Comparison of ENCODE assay signal across 13 cellular contexts in the genomic region with DNA sequence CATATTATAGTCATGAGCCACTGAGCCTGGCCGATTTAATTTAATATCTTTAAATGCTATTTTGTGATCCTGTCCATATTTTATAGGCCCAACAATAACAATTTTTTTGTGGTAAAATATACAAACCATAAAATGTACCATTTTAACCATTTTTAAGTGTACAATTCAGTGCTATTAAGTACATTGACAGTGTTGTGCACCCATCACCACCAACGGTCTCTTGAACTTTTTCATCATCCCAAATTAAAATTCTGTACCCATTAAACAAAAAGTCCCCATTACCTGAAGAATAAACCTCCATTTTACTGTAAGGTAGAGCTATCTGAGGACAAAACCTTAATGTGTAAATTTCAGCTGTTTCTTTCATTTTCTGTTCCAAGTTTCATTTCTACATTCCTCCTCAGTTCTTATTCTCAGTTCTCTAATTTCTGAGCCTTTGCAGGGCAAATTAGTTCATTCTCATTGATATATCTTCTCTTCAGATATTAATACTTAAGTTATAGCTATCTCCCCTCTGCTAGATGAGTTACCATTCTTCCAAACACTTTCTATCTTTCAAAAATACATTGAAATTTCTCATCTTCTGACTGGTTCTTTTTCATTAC. TPM values are rescaled to one million over a fixed set of nuclear protein-coding genes. Genes with fewer than 3 reads are reported as not detected.
A peak's percentile ranks its signal among the peaks of the same experiment; 100 is the strongest.
DNase-seq lines count a peak whose midpoint lies in the region; ATAC-seq lines count a peak whose summit lies in the region.
"Had no signal": no experiment of that assay in that cellular context is flagged by ENCODE, and none has a peak within 500 bp of the region (broad histone marks: within the 10 kb centered on the region; RNA-seq: fewer than 3 reads in every experiment).

No MANE protein-coding gene starts in this region.

- H3K27me3 ChIP-seq in Karpas-422 (ENCODE audit: low read length) = no peaks in the 10 kb centered on the region
- H3K27me3 ChIP-seq: heart left ventricle, thyroid gland had no signal

- POLR2A ChIA-PET in naive thymus-derived CD8-positive, alpha-beta T cell (lab: Charles Lee) = interaction anchor here (0.6 to 1.9 kb wide), 3 partner anchors 10 to 50 kb away, joined by 3 to 5 read pairs (median 4); a partner anchor contains a TSS

- H2AFZ ChIP-seq in Karpas-422 (ENCODE audit: low read length) = no peak overlapping the region

- H4K20me1 ChIP-seq in Karpas-422 (ENCODE audit: insufficient read depth, low read depth, low read length) = no peaks in the 10 kb centered on the region

- H3K27ac Mint-ChIP-seq in T-helper 2 cell treated with Interferon-gamma antibody and Interleukin-4, amounts not matched to agents 5 μg/mL and 100 μg/mL, for 36 hours = peak overlapping the region; percentile 80
- peak overlapping the region; percentile 4 to 65 (median 42) for H3K27ac Mint-ChIP-seq in naive thymus-derived CD8-positive, alpha-beta T cell

- H3K27ac ChIP-seq in Karpas-422 (ENCODE audit: low read length) = peak overlapping the region; percentile 86
- H3K27ac ChIP-seq: A549, thyroid gland had no signal

- peak; percentile 95 for ATAC-seq in HG02610 (IDR thresholded peaks at IDR 0.05; ENCODE audit: unreplicated experiment)
- ATAC-seq in naive thymus-derived CD8-positive, alpha-beta T cell = no peak
- ATAC-seq: A549, heart left ventricle, Panc1 had no signal

- no peak for DNase-seq in T-helper 2 cell treated with Interferon-gamma antibody and Interleukin-4, amounts not matched to agents 5 μg/mL and 100 μg/mL, for 36 hours (ENCODE audit: low spot score)
- no peak for DNase-seq in T-helper 2 cell
- DNase-seq in Karpas-422 = peak; percentile 75
- no peak for DNase-seq in naive thymus-derived CD8-positive, alpha-beta T cell
- DNase-seq in amniotic stem cell (lab: John Stamatoyannopoulos, UW) = no peak
- no peak for DNase-seq in SW 1271 (lab: John Stamatoyannopoulos, UW)
- no peak for DNase-seq in 8988T
- DNase-seq: H7, heart left ventricle, thyroid gland had no signal

- H3K79me2 ChIP-seq in Karpas-422 (ENCODE audit: low read length) = peaks cover 11% of the 10 kb centered on the region; the same call in 1 of the 2 replicates

- H3K9me2 ChIP-seq in Karpas-422 (replicated peaks; ENCODE audit: insufficient read depth, low read length) = no peaks in the 10 kb centered on the region

- 0 out of 2 replicates have a peak overlapping the region, but pooled peaks have one; percentile 34 for H3K9ac ChIP-seq in Karpas-422 (ENCODE audit: low read length)

- H3K27me3 Mint-ChIP-seq in T-helper 2 cell treated with Interferon-gamma antibody and Interleukin-4, amounts not matched to agents 5 μg/mL and 100 μg/mL, for 36 hours (ENCODE audit: low read depth) = no peaks in the 10 kb centered on the region
- no peaks in the 10 kb centered on the region for H3K27me3 Mint-ChIP-seq in naive thymus-derived CD8-positive, alpha-beta T cell

- no peaks in the 10 kb centered on the region for H3K9me3 ChIP-seq in Karpas-422 (ENCODE audit: low read length)
- H3K9me3 ChIP-seq: A549, heart left ventricle, thyroid gland had no signal

- peaks cover 47% of the 10 kb centered on the region for H3K36me3 Mint-ChIP-seq in T-helper 2 cell treated with Interferon-gamma antibody and Interleukin-4, amounts not matched to agents 5 μg/mL and 100 μg/mL, for 36 hours (ENCODE audit: low read depth)
- peaks cover 0 to 92% (median 2%) of the 10 kb centered on the region in 3 donors for H3K36me3 Mint-ChIP-seq in naive thymus-derived CD8-positive, alpha-beta T cell

- H3K4me2 ChIP-seq in Karpas-422 (ENCODE audit: low read depth, low read length, poor library complexity, severe bottlenecking) = peak overlapping the region; percentile 53
- H3K4me2 ChIP-seq: A549 had no signal

- no peaks in the 10 kb centered on the region for H3K9me3 Mint-ChIP-seq in T-helper 2 cell treated with Interferon-gamma antibody and Interleukin-4, amounts not matched to agents 5 μg/mL and 100 μg/mL, for 36 hours
- no peaks in the 10 kb centered on the region for H3K9me3 Mint-ChIP-seq in naive thymus-derived CD8-positive, alpha-beta T cell

- peak overlapping the region; percentile 58 for H3K4me3 Mint-ChIP-seq in T-helper 2 cell treated with Interferon-gamma antibody and Interleukin-4, amounts not matched to agents 5 μg/mL and 100 μg/mL, for 36 hours
- peak overlapping the region in 2 of 10 donors; percentile 40 to 50 for H3K4me3 Mint-ChIP-seq in naive thymus-derived CD8-positive, alpha-beta T cell

- H3K4me1 Mint-ChIP-seq in T-helper 2 cell treated with Interferon-gamma antibody and Interleukin-4, amounts not matched to agents 5 μg/mL and 100 μg/mL, for 36 hours (ENCODE audit: low read depth) = peaks cover 19% of the 10 kb centered on the region
- peaks cover 0 to 24% (median 3%) of the 10 kb centered on the region in 4 donors for H3K4me1 Mint-ChIP-seq in naive thymus-derived CD8-positive, alpha-beta T cell

- H3K4me3 ChIP-seq in Karpas-422 (ENCODE audit: low read length) = 0 out of 2 replicates have a peak overlapping the region, but pooled peaks have one; percentile 45
- H3K4me3 ChIP-seq: A549, thyroid gland had no signal

- H3K36me3 ChIP-seq in Karpas-422 (ENCODE audit: insufficient read depth, low read length) = peaks cover 30% of the 10 kb centered on the region; the same call in 1 of the 2 replicates

- peaks cover 24% of the 10 kb centered on the region for H3K4me1 ChIP-seq in Karpas-422 (ENCODE audit: low read length)
- H3K4me1 ChIP-seq: A549, thyroid gland had no signal

RNA-seq across cellular contexts. Expression of a gene that starts 10.3 kb away (rescaled TPM):
- 42.9 and 65.9 TPM in 2 replicates for total RNA-seq in Karpas-422 (2014; rRNA removed; shearing (Covaris generic); ENCODE audit: low replicate concordance)
- total RNA-seq in naive thymus-derived CD8-positive, alpha-beta T cell = 10 to 100 TPM; 87.8 to 90.6 TPM
- polyA plus RNA-seq in naive thymus-derived CD8-positive, alpha-beta T cell = 10 to 100 TPM; 23.6 to 33.0 (median 25.0) TPM

RNA-seq across cellular contexts. Expression of a gene that starts 19.7 kb away (rescaled TPM):
- 10.7 and 12.8 TPM in 2 replicates for total RNA-seq in Karpas-422 (2014; rRNA removed; shearing (Covaris generic); ENCODE audit: low replicate concordance)
- total RNA-seq in naive thymus-derived CD8-positive, alpha-beta T cell = 1 to 10 TPM; 5.2 to 5.4 TPM
- polyA plus RNA-seq in naive thymus-derived CD8-positive, alpha-beta T cell = 1 to 10 TPM; 1.9 to 3.8 (median 2.0) TPM

RNA-seq across cellular contexts. Expression of a gene that starts 49.0 kb away (rescaled TPM):
- 10,549 and 10,623 TPM in 2 replicates for total RNA-seq in Karpas-422 (2014; rRNA removed; shearing (Covaris generic); ENCODE audit: low replicate concordance)
- over 10,000 TPM; 14,584 to 14,776 TPM for total RNA-seq in naive thymus-derived CD8-positive, alpha-beta T cell
- over 10,000 TPM; 14,095 to 14,658 (median 14,646) TPM for polyA plus RNA-seq in naive thymus-derived CD8-positive, alpha-beta T cell
